ENCODE assay signal across 7 cellular contexts in the genomic region with DNA sequence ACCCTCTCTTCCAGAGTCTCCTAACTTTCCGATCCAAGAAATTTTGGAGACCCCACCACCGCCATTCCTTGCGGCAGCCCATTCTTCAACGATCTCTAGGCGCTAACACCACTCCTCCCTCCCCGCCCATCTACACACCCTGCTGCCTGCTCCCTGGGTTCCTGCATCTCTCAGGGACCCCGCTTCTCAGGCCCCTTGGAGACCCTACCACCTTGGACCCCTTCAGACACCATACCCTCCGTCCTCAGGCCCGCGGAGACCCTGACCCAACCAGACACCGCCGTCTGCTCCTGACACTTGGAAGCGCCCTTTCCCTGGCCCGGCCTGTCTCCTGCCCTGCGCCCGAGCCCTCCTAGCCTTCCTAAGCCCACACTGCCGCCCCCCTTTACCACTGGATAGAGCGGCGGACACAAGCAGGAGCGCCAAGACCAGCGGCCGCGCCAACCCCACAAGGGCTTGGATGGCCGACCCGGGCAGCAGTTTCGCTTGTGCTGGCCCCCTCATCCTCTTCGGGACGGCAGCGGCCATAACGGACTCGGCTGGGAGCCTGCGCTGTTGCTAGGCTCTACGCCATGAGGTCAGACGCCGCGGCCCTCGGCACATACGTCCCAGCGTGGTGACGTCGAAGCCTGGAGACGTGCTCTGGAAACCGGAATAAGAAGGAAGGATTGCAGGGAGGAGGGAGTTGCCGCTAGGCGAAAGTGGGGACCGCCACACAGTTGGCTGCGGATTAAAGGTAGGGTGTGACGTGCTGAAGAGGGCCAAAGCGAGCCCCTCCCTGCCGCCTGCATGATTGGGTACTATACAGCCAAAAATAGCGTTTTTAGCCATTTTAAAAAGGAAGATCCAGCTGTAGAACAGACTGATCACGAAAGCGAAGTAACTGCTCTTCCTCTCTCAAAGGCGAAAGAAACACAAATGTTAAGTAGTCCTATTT. TPM values are rescaled to one million over a fixed set of nuclear protein-coding genes. Genes with fewer than 3 reads are reported as not detected.
DNase-seq lines count a peak whose midpoint lies in the region; ATAC-seq and TF ChIP-seq lines count a peak whose summit lies in the region.

A gene (minus strand): TSS at position 569 of the 937 bp plus-strand sequence. CDS start 41 bp downstream, at position 528.

- WGBS in hepatocyte (ENCODE audit: low lambda C conversion rate, missing lambda C conversion rate) = under 1% methylated on average over 54 of the region's 54 CpGs

- H3K4me3 ChIP-seq in hepatocyte = peak within 1 kb of the TSS; percentile 76

- peaks cover 22% of the 10 kb centered on the region for H3K4me1 ChIP-seq in hepatocyte (ENCODE audit: insufficient read depth)

- DNase-seq in NCI-H2081 (lab: John Stamatoyannopoulos, UW) (peak; percentile 86 to 91), T1000 (lab: John Stamatoyannopoulos, UW) (peak; percentile 78), astrocyte of the hippocampus (ENCODE audit: low read depth, low spot score) (peak; percentile 99), hepatocyte (ENCODE audit: low spot score) (peak; percentile 97), renal cortical epithelial cell (ENCODE audit: low read depth) (peak; percentile 94)

- peaks cover 4% of the 10 kb centered on the region for H4K20me1 ChIP-seq in hepatocyte (ENCODE audit: insufficient read depth, poor library complexity, severe bottlenecking)

- peak; percentile 84 for ATAC-seq in GM18508 (IDR thresholded peaks at IDR 0.05; ENCODE audit: insufficient read depth, unreplicated experiment)
- peak; percentile 95 for ATAC-seq in HG03025 (IDR thresholded peaks at IDR 0.05; ENCODE audit: low FRiP score, unreplicated experiment)

- H3K27ac ChIP-seq in hepatocyte = peak within 1 kb of the TSS; percentile 95

- H3K36me3 ChIP-seq in hepatocyte (replicated peaks; ENCODE audit: insufficient read depth, low read depth) = no peaks in the 10 kb centered on the region

- H3K27me3 ChIP-seq in hepatocyte = no peaks in the 10 kb centered on the region

- no peaks in the 10 kb centered on the region for H3K9me2 ChIP-seq in hepatocyte (replicated peaks; ENCODE audit: insufficient read depth)

- peaks cover 49% of the 10 kb centered on the region for H3K79me2 ChIP-seq in hepatocyte

- H2AFZ ChIP-seq in hepatocyte = peak within 1 kb of the TSS; percentile 71

- peak within 1 kb of the TSS; percentile 83 for H3K4me2 ChIP-seq in hepatocyte

- no peaks in the 10 kb centered on the region for H3K9me3 ChIP-seq in hepatocyte (ENCODE audit: low read depth)

- no peak for TF ChIP-seq CTCF in hepatocyte (IDR thresholded peaks at IDR 0.05; ENCODE audit: poor library complexity)

RNA-seq across cellular contexts. Expression of the gene that starts here (rescaled TPM):
- total RNA-seq in hepatocyte (124 and 126 TPM in 2 replicates), renal cortical epithelial cell (124 and 165 TPM in 2 replicates)
- 76.6 and 77.4 TPM in 2 replicates for polyA plus RNA-seq in hepatocyte

Comparison
In these comparisons a context has a peak if more than half of its experiments do, and no peak if none do; other contexts are left out.
1. Peak in every context shown above with its lines: DNase-seq, ATAC-seq, H3K4me3 ChIP-seq and H3K27ac ChIP-seq.